In the genomic region with DNA sequence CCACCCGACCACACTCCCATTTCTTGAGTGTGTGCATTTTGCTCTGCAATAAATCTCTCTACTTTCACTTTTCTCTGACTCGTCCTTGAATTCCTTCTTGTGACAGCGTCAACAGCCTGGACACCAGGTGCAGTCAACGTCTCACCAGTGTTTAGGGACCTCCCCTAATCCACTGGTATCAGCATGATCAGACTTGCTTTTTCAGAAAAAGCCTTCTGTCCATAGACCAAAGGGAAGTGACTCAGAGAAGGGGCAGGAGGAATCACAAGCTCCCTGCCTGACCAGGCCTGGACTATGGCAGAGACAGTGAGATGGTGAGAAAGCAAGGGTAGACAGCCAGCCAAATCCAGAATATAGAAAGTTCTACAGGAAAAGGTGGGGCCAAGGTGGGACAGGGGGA, we compare ENCODE assay signal across 10 cellular contexts. TPM values are rescaled to one million over a fixed set of nuclear protein-coding genes. Genes with fewer than 3 reads are reported as not detected.
DNase-seq lines count a peak whose midpoint lies in the region; ATAC-seq and TF ChIP-seq lines count a peak whose summit lies in the region.
"Had no signal": no experiment of that assay in that cellular context is flagged by ENCODE, and none has a peak within 500 bp of the region (broad histone marks: within the 10 kb centered on the region; RNA-seq: fewer than 3 reads in every experiment).

No MANE protein-coding gene starts in this region.

- DNase-seq in Caki2 (ENCODE audit: low read depth): peak; percentile 43
- DNase-seq in HPDE6-E6E7 (ENCODE audit: extremely low spot score): peak; percentile 79
- no peak for DNase-seq in activated CD8-positive, alpha-beta T cell treated with anti-CD3 and anti-CD28 coated beads, Interleukin-2, amount 10 ng/mL, durations not matched to agents 7 days and 5 days
- DNase-seq in medulla oblongata (ENCODE audit: extremely low spot score): peak; percentile 74
- no peak for DNase-seq in stimulated activated naive CD4-positive, alpha-beta T cell treated with Interleukin-2 at 50 U/mL for 16 hours (lab: John Stamatoyannopoulos, UW)
- no peak for DNase-seq in DMS79 treated with DMSO at 0.1 percent for 48 hours (lab: John Stamatoyannopoulos, UW)
- DNase-seq in spleen: no peak
- no peak for DNase-seq in SIG-M5 (lab: John Stamatoyannopoulos, UW)
- DNase-seq: SJCRH30 had no signal

- H3K27me3 ChIP-seq in spleen (replicated peaks in 1 of 7): no peaks in the 10 kb centered on the region
- H3K27me3 ChIP-seq: SJCRH30 had no signal

- H3K4me3 ChIP-seq in spleen: no peak overlapping the region
- H3K4me3 ChIP-seq: SJCRH30 had no signal

- TF ChIP-seq CTCF in spleen (IDR thresholded peaks at IDR 0.05 in 8 of 11, conservative IDR thresholded peaks at IDR 0.05 in 3 of 11): no peak

- CTCF ChIA-PET in activated CD8-positive, alpha-beta T cell treated with anti-CD3 and anti-CD28 coated beads, Interleukin-2, amount 10 ng/mL, durations not matched to agents 7 days and 5 days (lab: Charles Lee): interaction anchor here (0.7 to 1.4 kb wide), 3 partner anchors 7 to 9 kb away, joined by 3 to 4 read pairs (median 3); no protein-coding TSS in a partner anchor

- no peak overlapping the region for H3K27ac ChIP-seq in spleen
- H3K27ac ChIP-seq: SJCRH30 had no signal

- H3K9me3 Mint-ChIP-seq in activated CD8-positive, alpha-beta T cell treated with anti-CD3 and anti-CD28 coated beads, Interleukin-2, amount 10 ng/mL, durations not matched to agents 7 days and 5 days (ENCODE audit: insufficient read depth): peaks cover 4% of the 10 kb centered on the region
- H3K9me3 Mint-ChIP-seq: activated T-helper 2 cell treated with anti-CD3 and anti-CD28 coated beads, Interferon-gamma antibody, Interleukin-2, Interleukin-4, amounts not matched to agents 10 μg/mL and 5 μg/mL and 100 μg/mL, durations not matched to agents 14 hours and 24 hours and 36 hours had no signal

- H3K4me1 ChIP-seq in spleen: peaks cover 4 to 39% (median 32%) of the 10 kb centered on the region in 6 donors
- H3K4me1 ChIP-seq: SJCRH30 had no signal

- POLR2A ChIA-PET in activated CD8-positive, alpha-beta T cell treated with anti-CD3 and anti-CD28 coated beads, Interleukin-2, amount 10 ng/mL, durations not matched to agents 7 days and 5 days (lab: Charles Lee): no interaction called here

- intact Hi-C loops in spleen (cut with DNase I; ENCODE audit: low total_unique reads): no loop called here

- H3K27ac Mint-ChIP-seq in activated CD8-positive, alpha-beta T cell treated with anti-CD3 and anti-CD28 coated beads, Interleukin-2, amount 10 ng/mL, durations not matched to agents 7 days and 5 days: peak overlapping the region; percentile 58
- H3K27ac Mint-ChIP-seq: activated T-helper 2 cell treated with anti-CD3 and anti-CD28 coated beads, Interferon-gamma antibody, Interleukin-2, Interleukin-4, amounts not matched to agents 10 μg/mL and 5 μg/mL and 100 μg/mL, durations not matched to agents 14 hours and 24 hours and 36 hours had no signal

- H3K27me3 Mint-ChIP-seq in activated CD8-positive, alpha-beta T cell treated with anti-CD3 and anti-CD28 coated beads, Interleukin-2, amount 10 ng/mL, durations not matched to agents 7 days and 5 days (ENCODE audit: low read depth): no peaks in the 10 kb centered on the region

- H3K36me3 ChIP-seq in spleen: no peaks in the 10 kb centered on the region
- H3K36me3 ChIP-seq: SJCRH30 had no signal

- H3K36me3 Mint-ChIP-seq in activated CD8-positive, alpha-beta T cell treated with anti-CD3 and anti-CD28 coated beads, Interleukin-2, amount 10 ng/mL, durations not matched to agents 7 days and 5 days (ENCODE audit: low read depth): peaks cover 5% of the 10 kb centered on the region

- peaks cover 0 to 8% (median 0%) of the 10 kb centered on the region in 8 donors for H3K9me3 ChIP-seq in spleen
- H3K9me3 ChIP-seq: SJCRH30 had no signal

- no peak for TF ChIP-seq POLR2A in spleen (IDR thresholded peaks at IDR 0.05)

- H3K4me1 Mint-ChIP-seq in activated CD8-positive, alpha-beta T cell treated with anti-CD3 and anti-CD28 coated beads, Interleukin-2, amount 10 ng/mL, durations not matched to agents 7 days and 5 days (ENCODE audit: low read depth): peaks cover 47% of the 10 kb centered on the region

- ATAC-seq in activated CD8-positive, alpha-beta T cell treated with anti-CD3 and anti-CD28 coated beads, Interleukin-2, amount 10 ng/mL, durations not matched to agents 7 days and 5 days: peak; percentile 24

- in situ Hi-C loops in Caki2 (cut with HindIII; ENCODE audit: low pct_unique_long_range_greater_than_20kb, low sequenced_read_pairs): no loop called here

- WGBS in spleen, 5 donors: 21 to 25% (median 22%) methylated on average over 4 of the region's 4 CpGs

- H3K4me3 Mint-ChIP-seq in activated CD8-positive, alpha-beta T cell treated with anti-CD3 and anti-CD28 coated beads, Interleukin-2, amount 10 ng/mL, durations not matched to agents 7 days and 5 days: no peak overlapping the region

RNA-seq across cellular contexts. Expression of gene CCR5, which starts 15.5 kb away (rescaled TPM):
- total RNA-seq in Caki2 (2014; rRNA removed; shearing (Covaris generic); ENCODE audit: low replicate concordance): not detected in 2 replicates
- 10 to 100 TPM; 38.4 to 38.8 TPM for total RNA-seq in activated CD8-positive, alpha-beta T cell treated with anti-CD3 and anti-CD28 coated beads, Interleukin-2, amount 10 ng/mL, durations not matched to agents 7 days and 5 days
- 10 to 100 TPM in 3 of 7 donors, 1 to 10 TPM in 4; 5.0 to 15.5 (median 9.5) TPM for total RNA-seq in spleen
- 1 to 10 TPM; 2.0 to 5.8 (median 2.4) TPM for polyA plus RNA-seq in spleen
- total RNA-seq: SJCRH30 had no signal

RNA-seq across cellular contexts. Expression of gene CCRL2, which starts 20.9 kb away (rescaled TPM):
- total RNA-seq in Caki2 (2014; rRNA removed; shearing (Covaris generic); ENCODE audit: low replicate concordance): not detected in 2 replicates
- 10 to 100 TPM; 10.1 to 11.2 TPM for total RNA-seq in activated CD8-positive, alpha-beta T cell treated with anti-CD3 and anti-CD28 coated beads, Interleukin-2, amount 10 ng/mL, durations not matched to agents 7 days and 5 days
- total RNA-seq in spleen: 10 to 100 TPM in 6 of 7 donors, 1 to 10 TPM in 1; 9.9 to 21.7 (median 15.5) TPM
- polyA plus RNA-seq in spleen: 10 to 100 TPM in 1 of 3 donors, 1 to 10 TPM in 2; 4.8 to 12.0 (median 5.6) TPM
- total RNA-seq: SJCRH30 had no signal

RNA-seq across cellular contexts. Expression of gene CCR2, which starts 32.3 kb away (rescaled TPM):
- total RNA-seq in Caki2 (2014; rRNA removed; shearing (Covaris generic); ENCODE audit: low replicate concordance): not detected in 2 replicates
- total RNA-seq in activated CD8-positive, alpha-beta T cell treated with anti-CD3 and anti-CD28 coated beads, Interleukin-2, amount 10 ng/mL, durations not matched to agents 7 days and 5 days: 10 to 100 TPM; 70.8 to 70.9 TPM
- total RNA-seq in spleen: 10 to 100 TPM; 14.3 to 54.4 (median 26.7) TPM
- polyA plus RNA-seq in spleen: 1 to 10 TPM; 2.0 to 5.8 (median 5.0) TPM
- total RNA-seq: SJCRH30 had no signal

Comparison
In these comparisons a context has a peak if more than half of its experiments do, and no peak if none do; other contexts are left out.
1. DNase-seq: peak in Caki2 (single experiment), HPDE6-E6E7 (single experiment) and medulla oblongata (single experiment); none in activated CD8-positive, alpha-beta T cell treated with anti-CD3 and anti-CD28 coated beads, Interleukin-2, amount 10 ng/mL, durations not matched to agents 7 days and 5 days (single experiment), stimulated activated naive CD4-positive, alpha-beta T cell treated with Interleukin-2 at 50 U/mL for 16 hours (single experiment), DMS79 treated with DMSO at 0.1 percent for 48 hours (single experiment), spleen (single experiment) and SIG-M5 (single experiment).
2. RNA of gene CCRL2, which starts 20.9 kb away (total RNA-seq): 9.9 to 21.7 TPM in spleen and 10.1 to 11.2 TPM in activated CD8-positive, alpha-beta T cell treated with anti-CD3 and anti-CD28 coated beads, Interleukin-2, amount 10 ng/mL, durations not matched to agents 7 days and 5 days; not detected in Caki2; every median in the first group is over 10 times any median in the second.